13 cellular contexts compared by ENCODE assay signal in the genomic region with DNA sequence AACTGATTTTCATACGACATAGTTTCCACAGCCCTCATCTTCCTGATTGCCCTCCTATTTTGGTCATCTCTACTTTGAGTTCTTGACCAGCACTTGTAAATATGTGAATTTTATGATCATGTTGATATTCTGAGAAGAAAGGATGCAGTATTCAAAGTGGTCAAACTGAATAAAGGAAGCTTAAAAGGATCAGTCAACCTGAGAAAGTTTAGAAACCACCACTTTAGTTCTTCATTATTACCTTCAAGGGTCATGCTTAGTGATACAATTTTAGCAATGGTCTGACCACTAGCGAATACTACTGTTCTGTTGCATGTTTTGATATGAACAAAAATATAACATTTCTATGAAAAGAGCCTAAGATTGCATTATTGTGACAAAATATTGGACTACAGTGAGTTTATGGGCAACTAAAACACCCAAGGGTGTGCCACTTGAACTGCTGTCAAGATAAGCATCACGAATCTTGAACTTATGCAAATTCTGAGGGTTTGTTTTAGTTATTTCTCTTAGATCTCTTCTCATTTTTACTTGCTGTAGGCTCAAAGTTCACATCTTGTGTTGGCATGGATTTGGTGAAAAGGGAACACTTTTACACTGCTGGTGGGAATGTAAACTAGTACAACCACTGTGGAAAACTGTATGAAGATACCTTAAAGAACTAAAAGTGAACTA.
"Had no signal": no experiment of that assay in that cellular context is flagged by ENCODE, and none has a peak within 500 bp of the region (broad histone marks: within the 10 kb centered on the region; RNA-seq: fewer than 3 reads in every experiment).

No MANE protein-coding gene starts in this region.

- DNase-seq: activated CD4-positive, alpha-beta T cell treated with anti-CD3 and anti-CD28 coated beads, Interleukin-2, amount 50 U/mL, for 4 hours; activated CD4-positive, CD25-positive, alpha-beta regulatory T cell treated with anti-CD3 and anti-CD28 coated beads, Interleukin-2, amount 50 U/mL, for 72 hours; activated effector memory CD4-positive, alpha-beta T cell treated with Interleukin-2 at 50 U/mL for 16 hours; activated T-cell treated with anti-CD3 and anti-CD28 coated beads, Interleukin-2, amount 50 U/mL, for 24 hours; amygdala; cerebellar nuclear complex; effector memory CD8-positive, alpha-beta T cell; left ventricle myocardium superior; mesendoderm; ovary; stimulated activated CD4-positive, alpha-beta T cell treated with anti-CD3 and anti-CD28 coated beads, Interleukin-4, amount 100 ng/mL, for 1 hour; stimulated activated CD8-positive, alpha-beta memory T cell treated with anti-CD3 and anti-CD28 coated beads, Interleukin-4, amount 100 ng/mL, for 48 hours had no signal

- H3K27me3 ChIP-seq: ovary had no signal

- ATAC-seq: effector memory CD8-positive, alpha-beta T cell; left ventricle myocardium superior had no signal

- H3K4me3 ChIP-seq: ovary had no signal

- H3K9me3 ChIP-seq: ovary had no signal

- H3K36me3 ChIP-seq: ovary had no signal

- FAIRE-seq: keratinocyte had no signal

- H3K27ac ChIP-seq: ovary had no signal
